In the genomic region with DNA sequence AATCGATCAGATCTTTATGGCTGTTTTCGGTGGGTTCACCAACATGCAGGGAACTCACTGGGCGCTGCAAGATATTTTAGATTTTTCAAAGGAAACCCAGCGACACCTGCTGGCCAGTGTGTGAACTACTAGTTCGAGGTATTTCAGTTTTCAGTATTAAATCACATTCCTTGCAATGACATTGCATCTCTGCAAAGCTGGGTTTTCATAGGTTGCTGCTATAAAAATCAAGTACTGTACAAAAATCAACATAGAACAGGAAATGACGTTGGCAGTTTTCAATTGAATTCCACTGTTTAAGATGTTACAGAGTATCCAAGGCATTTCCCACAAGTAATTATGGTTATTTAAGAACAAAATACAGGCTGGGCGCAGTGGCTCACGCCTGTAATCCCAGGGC, we compare ENCODE assay signal across 7 cellular contexts. TPM values are rescaled to one million over a fixed set of nuclear protein-coding genes. Genes with fewer than 3 reads are reported as not detected.
DNase-seq lines count a peak whose midpoint lies in the region; ATAC-seq and TF ChIP-seq lines count a peak whose summit lies in the region.

No MANE protein-coding gene starts in this region.

- intact Hi-C loops in mammary epithelial cell (cut with micrococcal nuclease), result loop anchor here (1.0 to 5.0 kb wide), 4 partner anchors 28 to 189 kb away; no protein-coding TSS in a partner anchor

- no peaks in the 10 kb centered on the region for H3K27me3 ChIP-seq in mammary epithelial cell (ENCODE audit: insufficient read depth, low read length)
- H3K27me3 ChIP-seq in kidney epithelial cell (ENCODE audit: control insufficient read depth, insufficient read depth, low read length), result no peaks in the 10 kb centered on the region

- H3K4me3 ChIP-seq in WI38 (ENCODE audit: low read depth, low read length) (no peak overlapping the region), mammary epithelial cell (replicated peaks in 1 of 3; ENCODE audit: insufficient read depth in 1 of 3, low read depth in 2 of 3, low read length in 3 of 3) (no peak overlapping the region), kidney epithelial cell (ENCODE audit: low read depth, low read length) (no peak overlapping the region)

- H4K20me1 ChIP-seq in mammary epithelial cell (ENCODE audit: insufficient read depth, low read length), result no peaks in the 10 kb centered on the region

- no peak for ATAC-seq in GM19467 (IDR thresholded peaks at IDR 0.05; ENCODE audit: unreplicated experiment)

- no peak overlapping the region for H3K9ac ChIP-seq in mammary epithelial cell (ENCODE audit: insufficient read depth, low read length)

- H3K36me3 ChIP-seq in mammary epithelial cell (ENCODE audit: insufficient read depth, low read length) (peaks cover 14% of the 10 kb centered on the region), kidney epithelial cell (ENCODE audit: control insufficient read depth, insufficient read depth, low read length) (no peaks in the 10 kb centered on the region)

- DNase-seq in NCI-H146 (lab: John Stamatoyannopoulos, UW) (peak; percentile 43), mammary epithelial cell (peak; percentile 20), kidney epithelial cell (ENCODE audit: low read depth) (no peak)
- peak; percentile 44 for DNase-seq in stimulated activated CD4-positive, alpha-beta T cell treated with anti-CD3 and anti-CD28 coated beads, Interleukin-2, amount 100 ng/mL, for 4 hours (ENCODE audit: low read depth)

- no TSS peak for BruUV-seq in mammary epithelial cell (replicated peaks; lab: Mats Ljungman, UMichigan)

- H3K79me2 ChIP-seq in mammary epithelial cell (ENCODE audit: insufficient read depth, low read length), result no peaks in the 10 kb centered on the region

- H3K4me2 ChIP-seq in mammary epithelial cell (ENCODE audit: insufficient read depth, low read depth, low read length), result no peak overlapping the region

- H3K27ac ChIP-seq in mammary epithelial cell (ENCODE audit: insufficient read depth, low read depth, low read length), result no peak overlapping the region

- CTCF ChIA-PET in mammary epithelial cell (lab: Charles Lee; ENCODE audit: low non-redundant PET), result interaction anchor here (0.6 to 0.7 kb wide), 2 partner anchors 17 to 46 kb away, joined by 5 to 6 read pairs; no protein-coding TSS in a partner anchor

- 31% methylated on average over 8 of the region's 8 CpGs for WGBS in mammary epithelial cell (ENCODE audit: low coverage, missing lambda C conversion rate)

- in situ Hi-C loops in mammary epithelial cell (cut with MboI; ENCODE audit: low sequenced_read_pairs in 2 of 2), result loop anchor here (5.0 to 10.0 kb wide), 2 partner anchors 45 to 48 kb away; no protein-coding TSS in a partner anchor

- TF ChIP-seq CTCF in GM12872 (IDR thresholded peaks at IDR 0.05; ENCODE audit: insufficient read depth, low read depth, low read length), result peak; percentile 71; the same call in 2 of the 3 replicates
- TF ChIP-seq CTCF in WI38 (IDR thresholded peaks at IDR 0.05; ENCODE audit: low read depth, low read length), result peak; percentile 46; the same call in 1 of the 2 replicates
- TF ChIP-seq CTCF in mammary epithelial cell (conservative IDR thresholded peaks at IDR 0.05 in 1 of 2, IDR thresholded peaks at IDR 0.05 in 1 of 2; ENCODE audit: extremely low read depth in 1 of 2, insufficient read depth in 1 of 2, low read depth in 1 of 2, low read length in 2 of 2), result peak; percentile 68 to 71
- peak; percentile 74 for TF ChIP-seq CTCF in kidney epithelial cell (IDR thresholded peaks at IDR 0.05; ENCODE audit: insufficient read depth, low read length, poor library complexity, severe bottlenecking)

- H2AFZ ChIP-seq in mammary epithelial cell (ENCODE audit: low read depth, low read length), result no peak overlapping the region

- H3K9me3 ChIP-seq in mammary epithelial cell (replicated peaks; ENCODE audit: insufficient read depth, low read length), result no peaks in the 10 kb centered on the region

- H3K4me1 ChIP-seq in mammary epithelial cell (ENCODE audit: insufficient read depth, low read length), result no peaks in the 10 kb centered on the region

- dilution Hi-C loops in mammary epithelial cell (cut with HindIII; ENCODE audit: low sequenced_read_pairs), result no loop called here

RNA-seq across cellular contexts. Expression of a gene that starts 17.6 kb away (rescaled TPM):
- total RNA-seq in mammary epithelial cell (10 to 100 TPM; 14.0 to 55.7 TPM), kidney epithelial cell (15.0 and 17.6 TPM in 2 replicates)
- 46.2 TPM for polyA plus RNA-seq in mammary epithelial cell
- 32.1 TPM for polyA minus RNA-seq in mammary epithelial cell

RNA-seq across cellular contexts. Expression of a gene that starts 17.9 kb away (rescaled TPM):
- total RNA-seq in mammary epithelial cell (1 to 10 TPM; 1.8 to 6.4 TPM), kidney epithelial cell (1.6 and 1.8 TPM in 2 replicates)
- 0.36 TPM for polyA plus RNA-seq in mammary epithelial cell
- 0.21 TPM for polyA minus RNA-seq in mammary epithelial cell

RNA-seq across cellular contexts. Expression of a gene that starts 41.9 kb away (rescaled TPM):
- total RNA-seq in mammary epithelial cell (1 to 10 TPM; 2.7 to 3.2 TPM), kidney epithelial cell (15.8 and 21.3 TPM in 2 replicates)
- polyA plus RNA-seq in mammary epithelial cell, result 0.28 TPM
- not detected for polyA minus RNA-seq in mammary epithelial cell
